14 cellular contexts compared by ENCODE assay signal in the genomic region with DNA sequence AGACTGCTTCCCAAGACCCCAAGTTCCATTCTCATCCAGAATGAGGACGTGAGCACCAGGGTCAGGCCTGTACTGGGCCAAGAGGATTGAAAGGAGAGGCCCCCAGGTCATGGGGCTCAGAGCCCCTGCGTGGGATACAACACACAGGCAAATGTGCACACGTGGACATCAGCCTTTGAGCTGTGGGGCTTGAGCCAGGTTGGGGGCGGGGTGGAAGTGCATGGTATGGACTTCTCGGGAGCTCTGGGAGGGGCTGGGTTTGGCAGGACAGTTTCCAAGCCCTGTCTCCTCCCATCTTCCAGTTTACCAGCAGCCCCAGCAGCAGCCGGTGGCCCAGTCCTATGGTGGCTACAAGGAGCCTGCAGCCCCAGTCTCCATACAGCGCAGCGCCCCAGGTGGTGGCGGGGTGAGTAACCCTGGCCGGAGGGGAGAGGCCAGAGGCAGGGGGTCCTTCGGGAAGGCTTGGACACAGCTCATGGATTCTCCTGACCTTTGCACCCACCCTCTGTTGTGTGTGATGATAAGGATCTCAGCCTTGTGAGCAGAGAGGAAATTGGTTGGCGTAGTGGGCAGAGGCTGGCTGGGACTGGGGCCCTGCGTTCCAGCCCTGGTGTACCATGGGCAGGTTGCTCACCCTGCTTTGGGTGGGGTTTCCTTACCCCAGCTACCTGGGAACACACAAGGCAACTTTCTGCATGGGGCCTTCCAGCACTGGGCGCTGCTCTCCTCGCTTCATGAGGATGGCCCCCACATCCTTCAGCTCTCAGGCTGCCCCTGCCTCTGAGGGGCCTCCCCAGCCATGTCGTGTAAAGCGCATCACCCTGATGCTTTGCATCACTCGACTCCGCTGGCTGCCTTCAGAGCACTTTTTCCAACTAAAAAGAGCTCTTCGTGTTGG. TPM values are rescaled to one million over a fixed set of nuclear protein-coding genes. Genes with fewer than 3 reads are reported as not detected.
DNase-seq lines count a peak whose midpoint lies in the region; ATAC-seq, FAIRE-seq and TF ChIP-seq lines count a peak whose summit lies in the region.
"Had no signal": no experiment of that assay in that cellular context is flagged by ENCODE, and none has a peak within 500 bp of the region (broad histone marks: within the 10 kb centered on the region; RNA-seq: fewer than 3 reads in every experiment).

No MANE protein-coding gene starts in this region.

- H3K36me3 Mint-ChIP-seq in activated T-cell treated with anti-CD3 and anti-CD28 coated beads, Interleukin-2, amount 50 U/mL, for 24 hours (ENCODE audit: low read depth): peaks cover 91% of the 10 kb centered on the region
- peaks cover 0 to 12% of the 10 kb centered on the region in 2 donors for H3K36me3 Mint-ChIP-seq in activated T-cell treated with anti-CD3 and anti-CD28 coated beads, Interleukin-2, amount 50 U/mL, for 72 hours (ENCODE audit: insufficient read depth in 2 of 2)
- H3K36me3 Mint-ChIP-seq in activated CD8-positive, alpha-beta T cell treated with anti-CD3 and anti-CD28 coated beads for 36 hours (ENCODE audit: low read depth): peaks cover 37% of the 10 kb centered on the region
- peaks cover 55 to 61% of the 10 kb centered on the region in 2 donors for H3K36me3 Mint-ChIP-seq in stimulated activated naive B cell treated with anti-CD40 and anti-IgM and Interleukin-4, amounts not matched to agents 10 μg/mL and 1 μg/mL and 100 μg/mL, for 72 hours

- H3K9me3 Mint-ChIP-seq in activated T-cell treated with anti-CD3 and anti-CD28 coated beads, Interleukin-2, amount 50 U/mL, for 24 hours: no peaks in the 10 kb centered on the region
- H3K9me3 Mint-ChIP-seq in activated T-cell treated with anti-CD3 and anti-CD28 coated beads, Interleukin-2, amount 50 U/mL, for 72 hours: no peaks in the 10 kb centered on the region
- no peaks in the 10 kb centered on the region for H3K9me3 Mint-ChIP-seq in activated CD8-positive, alpha-beta T cell treated with anti-CD3 and anti-CD28 coated beads for 36 hours
- no peaks in the 10 kb centered on the region for H3K9me3 Mint-ChIP-seq in stimulated activated naive B cell treated with anti-CD40 and anti-IgM and Interleukin-4, amounts not matched to agents 10 μg/mL and 1 μg/mL and 100 μg/mL, for 72 hours

- ATAC-seq in activated T-cell treated with anti-CD3 and anti-CD28 coated beads, Interleukin-2, amount 50 U/mL, for 72 hours (replicated peaks in 1 of 2): no peak
- no peak for ATAC-seq in activated CD8-positive, alpha-beta T cell treated with anti-CD3 and anti-CD28 coated beads for 36 hours
- ATAC-seq in stimulated activated naive B cell treated with anti-CD40 and anti-IgM and Interleukin-4, amounts not matched to agents 10 μg/mL and 1 μg/mL and 100 μg/mL, for 72 hours (replicated peaks): no peak
- no peak for ATAC-seq in omental fat pad (ENCODE audit: low FRiP score)

- DNase-seq in activated T-cell treated with anti-CD3 and anti-CD28 coated beads, Interleukin-2, amount 50 U/mL, for 24 hours: peak; percentile 20
- DNase-seq in activated T-cell treated with anti-CD3 and anti-CD28 coated beads, Interleukin-2, amount 50 U/mL, for 72 hours: no peak
- DNase-seq in activated CD8-positive, alpha-beta T cell treated with anti-CD3 and anti-CD28 coated beads for 36 hours: no peak
- DNase-seq in left kidney (ENCODE audit: low read depth, low spot score): peak; percentile 66
- DNase-seq in stimulated activated naive B cell treated with anti-CD40 and anti-IgM and Interleukin-4, amounts not matched to agents 10 μg/mL and 1 μg/mL and 100 μg/mL, for 72 hours: no peak
- DNase-seq in omental fat pad (ENCODE audit: low spot score): no peak
- DNase-seq in HTR-8/SVneo (ENCODE audit: insufficient read length, low spot score): no peak
- no peak for DNase-seq in NCI-H345 (lab: John Stamatoyannopoulos, UW)
- DNase-seq: caudate nucleus; NCI-H187 treated with DMSO at 0.1 percent for 48 hours; stimulated activated CD4-positive, alpha-beta T cell treated with anti-CD3 and anti-CD28 coated beads, Interleukin-2, amount 100 ng/mL, for 24 hours had no signal

- H3K27me3 Mint-ChIP-seq in activated T-cell treated with anti-CD3 and anti-CD28 coated beads, Interleukin-2, amount 50 U/mL, for 24 hours: no peaks in the 10 kb centered on the region
- H3K27me3 Mint-ChIP-seq in activated T-cell treated with anti-CD3 and anti-CD28 coated beads, Interleukin-2, amount 50 U/mL, for 72 hours (ENCODE audit: low read depth): no peaks in the 10 kb centered on the region
- H3K27me3 Mint-ChIP-seq in activated CD8-positive, alpha-beta T cell treated with anti-CD3 and anti-CD28 coated beads for 36 hours: no peaks in the 10 kb centered on the region
- no peaks in the 10 kb centered on the region for H3K27me3 Mint-ChIP-seq in stimulated activated naive B cell treated with anti-CD40 and anti-IgM and Interleukin-4, amounts not matched to agents 10 μg/mL and 1 μg/mL and 100 μg/mL, for 72 hours

- POLR2A ChIA-PET in activated CD8-positive, alpha-beta T cell treated with anti-CD3 and anti-CD28 coated beads for 36 hours (lab: Charles Lee): interaction anchor here (0.5 to 4.4 kb wide), 5 partner anchors 10 to 53 kb away, joined by 3 to 25 read pairs (median 3); a partner anchor contains a TSS

- CTCF ChIA-PET in activated CD8-positive, alpha-beta T cell treated with anti-CD3 and anti-CD28 coated beads for 36 hours (lab: Charles Lee): interaction anchor here (0.9 to 1.4 kb wide), 3 partner anchors 10 to 13 kb away, joined by 3 to 5 read pairs (median 4); a partner anchor contains a TSS

- intact Hi-C loops in activated CD8-positive, alpha-beta T cell treated with anti-CD3 and anti-CD28 coated beads for 36 hours (cut with micrococcal nuclease): no loop called here

- H3K4me3 Mint-ChIP-seq in activated T-cell treated with anti-CD3 and anti-CD28 coated beads, Interleukin-2, amount 50 U/mL, for 24 hours: no peak overlapping the region
- H3K4me3 Mint-ChIP-seq in activated T-cell treated with anti-CD3 and anti-CD28 coated beads, Interleukin-2, amount 50 U/mL, for 72 hours: no peak overlapping the region
- H3K4me3 Mint-ChIP-seq in activated CD8-positive, alpha-beta T cell treated with anti-CD3 and anti-CD28 coated beads for 36 hours: no peak overlapping the region
- no peak overlapping the region for H3K4me3 Mint-ChIP-seq in stimulated activated naive B cell treated with anti-CD40 and anti-IgM and Interleukin-4, amounts not matched to agents 10 μg/mL and 1 μg/mL and 100 μg/mL, for 72 hours

- H3K27ac Mint-ChIP-seq in activated T-cell treated with anti-CD3 and anti-CD28 coated beads, Interleukin-2, amount 50 U/mL, for 24 hours: peak overlapping the region; percentile 79
- no peak overlapping the region for H3K27ac Mint-ChIP-seq in activated T-cell treated with anti-CD3 and anti-CD28 coated beads, Interleukin-2, amount 50 U/mL, for 72 hours
- H3K27ac Mint-ChIP-seq in activated CD8-positive, alpha-beta T cell treated with anti-CD3 and anti-CD28 coated beads for 36 hours: peak overlapping the region; percentile 49
- H3K27ac Mint-ChIP-seq in stimulated activated naive B cell treated with anti-CD40 and anti-IgM and Interleukin-4, amounts not matched to agents 10 μg/mL and 1 μg/mL and 100 μg/mL, for 72 hours: peak overlapping the region; percentile 4

- H3K4me1 Mint-ChIP-seq in activated T-cell treated with anti-CD3 and anti-CD28 coated beads, Interleukin-2, amount 50 U/mL, for 24 hours (ENCODE audit: low read depth): peaks cover 9% of the 10 kb centered on the region
- peaks cover 7% of the 10 kb centered on the region for H3K4me1 Mint-ChIP-seq in activated T-cell treated with anti-CD3 and anti-CD28 coated beads, Interleukin-2, amount 50 U/mL, for 72 hours (ENCODE audit: low read depth)
- H3K4me1 Mint-ChIP-seq in activated CD8-positive, alpha-beta T cell treated with anti-CD3 and anti-CD28 coated beads for 36 hours (ENCODE audit: low read depth): peaks cover 13% of the 10 kb centered on the region
- peaks cover 5 to 12% of the 10 kb centered on the region in 2 donors for H3K4me1 Mint-ChIP-seq in stimulated activated naive B cell treated with anti-CD40 and anti-IgM and Interleukin-4, amounts not matched to agents 10 μg/mL and 1 μg/mL and 100 μg/mL, for 72 hours

- FAIRE-seq in HTR-8/SVneo (lab: Jason Lieb, UNC): no peak
- FAIRE-seq: islet of Langerhans had no signal

- no peak for TF ChIP-seq CTCF in activated CD8-positive, alpha-beta T cell treated with anti-CD3 and anti-CD28 coated beads for 36 hours (IDR thresholded peaks at IDR 0.05)
- TF ChIP-seq CTCF in omental fat pad (IDR thresholded peaks at IDR 0.05): no peak

RNA-seq across cellular contexts. Expression of a gene that starts 45.1 kb away (rescaled TPM):
- 100 to 1,000 TPM; 160 to 172 TPM for total RNA-seq in activated T-cell treated with anti-CD3 and anti-CD28 coated beads, Interleukin-2, amount 50 U/mL, for 72 hours
- total RNA-seq in activated CD8-positive, alpha-beta T cell treated with anti-CD3 and anti-CD28 coated beads for 36 hours: 100 to 1,000 TPM; 135 to 139 TPM
- 100 to 1,000 TPM; 111 to 174 (median 148) TPM for total RNA-seq in omental fat pad

RNA-seq across cellular contexts. Expression of a gene that starts 52.2 kb away (rescaled TPM):
- under 1 TPM in 1 of 2 donors, not detected in 1; 0.16 TPM for total RNA-seq in activated T-cell treated with anti-CD3 and anti-CD28 coated beads, Interleukin-2, amount 50 U/mL, for 72 hours
- not detected for total RNA-seq in activated CD8-positive, alpha-beta T cell treated with anti-CD3 and anti-CD28 coated beads for 36 hours
- not detected for total RNA-seq in omental fat pad
- total RNA-seq: osteoblast; T-helper 2 cell treated with Interferon-gamma antibody and Interleukin-4, amounts not matched to agents 100 ng/mL and 5 ng/mL, for 36 hours had no signal

Comparison
In these comparisons a context has a peak if more than half of its experiments do, and no peak if none do; other contexts are left out.
1. DNase-seq: peak in activated T-cell treated with anti-CD3 and anti-CD28 coated beads, Interleukin-2, amount 50 U/mL, for 24 hours (single experiment) and left kidney (single experiment); none in activated T-cell treated with anti-CD3 and anti-CD28 coated beads, Interleukin-2, amount 50 U/mL, for 72 hours (0 of 2), activated CD8-positive, alpha-beta T cell treated with anti-CD3 and anti-CD28 coated beads for 36 hours (single experiment), stimulated activated naive B cell treated with anti-CD40 and anti-IgM and Interleukin-4, amounts not matched to agents 10 μg/mL and 1 μg/mL and 100 μg/mL, for 72 hours (single experiment), omental fat pad (single experiment), HTR-8/SVneo (single experiment) and NCI-H345 (single experiment).